In genomic region chr2:9302755-9303154, GRCh38 we compare ENCODE assay signal across 20 cellular contexts.
A peak's percentile ranks its signal among the peaks of the same experiment; 100 is the strongest.
DNase-seq lines count a peak whose midpoint lies in the region; ATAC-seq and TF ChIP-seq lines count a peak whose summit lies in the region.
"Had no signal": no experiment of that assay in that cellular context is flagged by ENCODE, and none has a peak within 500 bp of the region (broad histone marks: within the 10 kb centered on the region; RNA-seq: fewer than 3 reads in every experiment).

No MANE protein-coding gene starts in this region.

- intact Hi-C loops in Right ventricle myocardium superior (cut with DNase I): no loop called here
- intact Hi-C loops in cardiac septum (cut with DNase I): no loop called here
- intact Hi-C loops in IMR-90 (cut with micrococcal nuclease): no loop called here
- intact Hi-C loops in dorsolateral prefrontal cortex (cut with DNase I): no loop called here

- no peak overlapping the region for H2AK9ac ChIP-seq in IMR-90 (replicated peaks; ENCODE audit: low read depth, low read length, poor library complexity)

- no peak for TF ChIP-seq RAD21 in IMR-90 (IDR thresholded peaks at IDR 0.05; ENCODE audit: low read length)

- H3K4me3 ChIP-seq in IMR-90 (ENCODE audit: insufficient read depth, low read depth, low read length) (no peak overlapping the region), dorsolateral prefrontal cortex (no peak overlapping the region)
- H3K4me3 ChIP-seq: A549; BLaER1 treated with 17β-estradiol and CSF1 and Interleukin-3, amounts not matched to agents 10 nM and 100 nM; HAP-1 had no signal

- no peak overlapping the region for H2BK120ac ChIP-seq in IMR-90 (ENCODE audit: low read depth, low read length)

- H3K9me3 ChIP-seq in IMR-90 (ENCODE audit: control insufficient read depth, insufficient read depth, low read length): no peaks in the 10 kb centered on the region
- H3K9me3 ChIP-seq: A549; BE2C; BLaER1 treated with 17β-estradiol and CSF1 and Interleukin-3, amounts not matched to agents 10 nM and 100 nM; HAP-1 had no signal

- H3K56ac ChIP-seq in IMR-90 (ENCODE audit: extremely low read depth, insufficient read depth, low read length): no peak overlapping the region

- H4K8ac ChIP-seq in IMR-90 (ENCODE audit: low read depth in 2 of 2, low read length in 2 of 2): no peak overlapping the region

- no peak overlapping the region for H2AK5ac ChIP-seq in IMR-90 (ENCODE audit: low read depth, low read length)

- H2AFZ ChIP-seq in IMR-90 (replicated peaks; ENCODE audit: low read length, poor library complexity): no peak overlapping the region

- in situ Hi-C loops in IMR-90 (cut with MboI; ENCODE audit: low sequenced_read_pairs): no loop called here

- no peak for DNase-seq in Right ventricle myocardium superior
- DNase-seq in cardiac septum (ENCODE audit: low spot score): no peak
- no peak for DNase-seq in IMR-90
- DNase-seq in dorsolateral prefrontal cortex: no peak
- peak; percentile 14 for DNase-seq in pons (ENCODE audit: low spot score)
- DNase-seq in effector CD8-positive, alpha-beta T cell (lab: John Stamatoyannopoulos, UW): no peak
- no peak for DNase-seq in NK-92 (lab: John Stamatoyannopoulos, UW; ENCODE audit: unreplicated experiment)
- DNase-seq: 8988T; ACHN; AML-193; BE2C; CD4-positive, alpha-beta T cell; CD8-positive, alpha-beta memory T cell; DMS53; DND-41; GOT3; HFFc6 had no signal

- H3K18ac ChIP-seq in IMR-90 (ENCODE audit: low read depth, low read length): no peak overlapping the region

- H3K27me3 ChIP-seq in IMR-90 (ENCODE audit: control insufficient read depth, insufficient read depth, low read length) (no peaks in the 10 kb centered on the region), dorsolateral prefrontal cortex (no peaks in the 10 kb centered on the region)
- H3K27me3 ChIP-seq: BE2C; BLaER1 treated with 17β-estradiol and CSF1 and Interleukin-3, amounts not matched to agents 10 nM and 100 nM had no signal

- no peak for TF ChIP-seq POLR2A in IMR-90 (IDR thresholded peaks at IDR 0.05; ENCODE audit: low read depth, low read length)

- TF ChIP-seq CTCF in IMR-90 (conservative IDR thresholded peaks at IDR 0.05; ENCODE audit: low read depth, low read length) (no peak), dorsolateral prefrontal cortex (IDR thresholded peaks at IDR 0.05 in 54 of 56, conservative IDR thresholded peaks at IDR 0.05 in 2 of 56; ENCODE audit: low read depth in 1 of 56, partially characterized antibody in 56 of 56) (no peak)

- WGBS in IMR-90 (ENCODE audit: extremely low coverage in 2 of 2, insufficient read length in 1 of 2), 2 experiments: no CpG with 5 or more reads among the region's 2 CpGs

- H3K23ac ChIP-seq in IMR-90 (ENCODE audit: low read depth, low read length): peak overlapping the region; percentile 51; the same call in 1 of the 2 replicates

- H2BK5ac ChIP-seq in IMR-90 (ENCODE audit: low read depth, low read length, poor library complexity, severe bottlenecking): no peak overlapping the region

- H4K5ac ChIP-seq in IMR-90 (ENCODE audit: low read depth, low read length): no peak overlapping the region

- no peak overlapping the region for H2BK20ac ChIP-seq in IMR-90 (ENCODE audit: low read depth, low read length)

- H3K9ac ChIP-seq in IMR-90 (ENCODE audit: low read depth, low read length): no peak overlapping the region
- H3K9ac ChIP-seq: BLaER1 treated with 17β-estradiol and CSF1 and Interleukin-3, amounts not matched to agents 10 nM and 100 nM had no signal

- dilution Hi-C loops in IMR-90 (cut with HindIII; ENCODE audit: low sequenced_read_pairs, unreplicated experiment): no loop called here

- peaks cover 20% of the 10 kb centered on the region for H3K9me1 ChIP-seq in IMR-90 (ENCODE audit: insufficient read depth, low read length)

- H3K14ac ChIP-seq in IMR-90 (replicated peaks; ENCODE audit: low read depth, low read length): 0 out of 2 replicates have a peak overlapping the region, but pooled peaks have one; percentile 35

- peaks cover 38 to 80% of the 10 kb centered on the region in 2 experiments for H3K79me1 ChIP-seq in IMR-90 (ENCODE audit: low read depth in 1 of 2, low read length in 2 of 2)

- peaks cover 29% of the 10 kb centered on the region for H4K20me1 ChIP-seq in IMR-90 (ENCODE audit: insufficient read depth, low read length)

- H3K4me2 ChIP-seq in IMR-90 (ENCODE audit: low read depth, low read length): no peak overlapping the region
- H3K4me2 ChIP-seq: A549; BLaER1 treated with 17β-estradiol and CSF1 and Interleukin-3, amounts not matched to agents 10 nM and 100 nM had no signal

- POLR2A ChIA-PET in IMR-90 (lab: Charles Lee; ENCODE audit: unreplicated experiment): no interaction called here

- no TSS peak for BruUV-seq in IMR-90 (replicated peaks; lab: Mats Ljungman, UMichigan)

- CTCF ChIA-PET in IMR-90 (lab: Yijun Ruan, JAX): no interaction called here

- H3K36me3 ChIP-seq in IMR-90 (ENCODE audit: control insufficient read depth, insufficient read depth, low read length): peaks cover 7% of the 10 kb centered on the region
- H3K36me3 ChIP-seq: HAP-1 had no signal

- H3K4ac ChIP-seq in IMR-90 (ENCODE audit: low read depth, low read length): no peak overlapping the region

- H3K4me1 ChIP-seq in IMR-90 (ENCODE audit: control insufficient read depth, insufficient read depth, low read length): peaks cover 4% of the 10 kb centered on the region; the same call in 1 of the 2 replicates
- H3K4me1 ChIP-seq: HAP-1 had no signal

- ATAC-seq in Right ventricle myocardium superior (ENCODE audit: poor library complexity) (peak; percentile 61), IMR-90 (ENCODE audit: low read depth) (no peak)
- ATAC-seq: A549 had no signal

- no peak overlapping the region for H4K91ac ChIP-seq in IMR-90 (ENCODE audit: insufficient read depth, low read depth, low read length)

- no peak overlapping the region for H3K27ac ChIP-seq in IMR-90 (ENCODE audit: insufficient read depth, low read length)
- H3K27ac ChIP-seq in dorsolateral prefrontal cortex: peak overlapping the region in 31 of 59 donors; percentile 31 to 94 (median 86)
- H3K27ac ChIP-seq: A549; BLaER1 treated with 17β-estradiol and CSF1 and Interleukin-3, amounts not matched to agents 10 nM and 100 nM had no signal

- H2BK15ac ChIP-seq in IMR-90 (ENCODE audit: low read depth, low read length): no peak overlapping the region

TF ChIP-seq in IMR-90, 13 proteins besides CTCF, POLR2A, EP300 and RAD21:
- TF ChIP-seq USF2 (IDR thresholded peaks at IDR 0.05; ENCODE audit: low read depth, low read length): no peak
- TF ChIP-seq MAZ (IDR thresholded peaks at IDR 0.05; ENCODE audit: borderline replicate concordance, low read depth, low read length): no peak
- no peak for TF ChIP-seq NFE2L2 (IDR thresholded peaks at IDR 0.05; ENCODE audit: low read depth, low read length)
- TF ChIP-seq CEBPB (IDR thresholded peaks at IDR 0.05; ENCODE audit: low read depth, low read length): no peak
- no peak for TF ChIP-seq RFX5 (IDR thresholded peaks at IDR 0.05; ENCODE audit: low read depth, low read length)
- no peak for TF ChIP-seq MXI1 (IDR thresholded peaks at IDR 0.05; ENCODE audit: borderline replicate concordance, low read depth, low read length)
- no peak for TF ChIP-seq MAFK (IDR thresholded peaks at IDR 0.05; ENCODE audit: low read depth, low read length)
- no peak for TF ChIP-seq BHLHE40 (IDR thresholded peaks at IDR 0.05; ENCODE audit: low read depth, low read length)
- TF ChIP-seq RCOR1 (IDR thresholded peaks at IDR 0.05; ENCODE audit: insufficient replicate concordance, low read length): no peak
- TF ChIP-seq ELK1 (IDR thresholded peaks at IDR 0.05; ENCODE audit: borderline replicate concordance, low read depth, low read length): no peak
- no peak for TF ChIP-seq SMC3 (IDR thresholded peaks at IDR 0.05; ENCODE audit: low read depth, low read length)
- TF ChIP-seq FOS (IDR thresholded peaks at IDR 0.05; ENCODE audit: low read depth, low read length): no peak
- TF ChIP-seq CHD1 (IDR thresholded peaks at IDR 0.05; ENCODE audit: low read depth, low read length): no peak
TF ChIP-seq in IMR-90: peak in this region for 0.
